ENCODE assay signal across 8 cellular contexts in genomic region chr4:182806259-182807252, GRCh38.
DNase-seq lines count a peak whose midpoint lies in the region; ATAC-seq, FAIRE-seq and TF ChIP-seq lines count a peak whose summit lies in the region.

No MANE protein-coding gene starts in this region.

- no peaks in the 10 kb centered on the region for H3K36me3 Mint-ChIP-seq in activated naive CD4-positive, alpha-beta T cell treated with anti-CD3 and anti-CD28 coated beads for 36 hours (ENCODE audit: low read depth)

- no peaks in the 10 kb centered on the region for H3K36me3 ChIP-seq in testis (ENCODE audit: low read depth, missing control alignments)

- WGBS in testis, 2 donors = 4 to 10% methylated on average over 33 to 67 of the region's 68 CpGs

- no peak overlapping the region for H3K27ac Mint-ChIP-seq in activated naive CD4-positive, alpha-beta T cell treated with anti-CD3 and anti-CD28 coated beads for 36 hours

- H3K27me3 ChIP-seq in testis = no peaks in the 10 kb centered on the region

- CTCF ChIA-PET in activated naive CD4-positive, alpha-beta T cell treated with anti-CD3 and anti-CD28 coated beads for 36 hours (lab: Charles Lee) = interaction anchor here (0.7 to 1.6 kb wide), 4 partner anchors 11 to 380 kb away, joined by 3 to 4 read pairs (median 3); no protein-coding TSS in a partner anchor

- no peaks in the 10 kb centered on the region for H3K4me1 ChIP-seq in testis

- peak overlapping the region; percentile 49 to 67 for H3K4me3 ChIP-seq in testis

- FAIRE-seq in D721Med (lab: Jason Lieb, UNC) = no peak

- peaks cover 9% of the 10 kb centered on the region for H3K9me3 Mint-ChIP-seq in activated naive CD4-positive, alpha-beta T cell treated with anti-CD3 and anti-CD28 coated beads for 36 hours

- H3K27ac ChIP-seq in testis = peak overlapping the region in 1 of 2 donors; percentile 64

- peak; percentile 72 for ATAC-seq in GM19467 (IDR thresholded peaks at IDR 0.05; ENCODE audit: unreplicated experiment)
- ATAC-seq in HG03571 (IDR thresholded peaks at IDR 0.05; ENCODE audit: unreplicated experiment) = peak; percentile 56

- no peaks in the 10 kb centered on the region for H3K9me3 ChIP-seq in testis

- no peak for TF ChIP-seq POLR2A in testis (IDR thresholded peaks at IDR 0.05)

- intact Hi-C loops in activated naive CD4-positive, alpha-beta T cell treated with anti-CD3 and anti-CD28 coated beads for 36 hours (cut with micrococcal nuclease) = loop anchor here (1.0 to 5.0 kb wide), 4 partner anchors 328 to 1664 kb away; no protein-coding TSS in a partner anchor
- intact Hi-C loops in testis (cut with DNase I; ENCODE audit: low total_unique reads) = loop anchor here (10.0 kb wide), 1 partner anchor 322 kb away; no protein-coding TSS in a partner anchor

- TF ChIP-seq CTCF in D721Med (IDR thresholded peaks at IDR 0.05; ENCODE audit: insufficient read depth, missing control alignments) = peak; percentile 80
- TF ChIP-seq CTCF in testis (IDR thresholded peaks at IDR 0.05) = peak; percentile 74 to 76 (median 74)

- peak; percentile 60 for DNase-seq in D721Med (ENCODE audit: insufficient read length, low spot score)
- DNase-seq in SHP77 (lab: John Stamatoyannopoulos, UW) = peak; percentile 37 to 69
- DNase-seq in activated naive CD4-positive, alpha-beta T cell treated with anti-CD3 and anti-CD28 coated beads for 36 hours = peak; percentile 77
- DNase-seq in globus pallidus (ENCODE audit: low spot score) = peak; percentile 50
- peak; percentile 43 for DNase-seq in occipital lobe (lab: John Stamatoyannopoulos, UW)
- DNase-seq in testis = peak; percentile 86

- H3K4me1 Mint-ChIP-seq in activated naive CD4-positive, alpha-beta T cell treated with anti-CD3 and anti-CD28 coated beads for 36 hours (ENCODE audit: low read depth) = peaks cover 17% of the 10 kb centered on the region

- H3K27me3 Mint-ChIP-seq in activated naive CD4-positive, alpha-beta T cell treated with anti-CD3 and anti-CD28 coated beads for 36 hours (ENCODE audit: low read depth) = no peaks in the 10 kb centered on the region

- H3K4me3 Mint-ChIP-seq in activated naive CD4-positive, alpha-beta T cell treated with anti-CD3 and anti-CD28 coated beads for 36 hours = peak overlapping the region; percentile 77
